ENCODE assay signal across 20 cellular contexts in the genomic region with DNA sequence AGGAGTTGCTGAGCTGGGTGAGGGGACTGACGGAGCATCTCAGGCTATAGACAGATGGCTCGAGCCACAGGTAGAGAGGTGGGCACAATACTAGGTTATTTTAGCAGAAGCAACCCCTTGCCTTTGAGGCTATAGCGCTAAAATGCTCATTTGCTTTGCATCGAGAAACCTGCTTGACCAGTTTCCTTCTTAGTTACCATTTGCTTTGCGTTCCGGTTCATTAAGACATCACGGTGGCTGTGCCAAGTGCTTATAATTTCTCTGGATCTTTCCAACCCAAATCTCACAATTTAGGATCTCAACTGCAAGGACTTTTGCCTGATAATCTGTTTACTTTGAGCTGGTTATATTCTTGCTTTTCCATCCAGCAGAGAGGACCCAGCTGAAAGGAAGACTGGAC.
DNase-seq lines count a peak whose midpoint lies in the region; ATAC-seq and TF ChIP-seq lines count a peak whose summit lies in the region.
"Had no signal": no experiment of that assay in that cellular context is flagged by ENCODE, and none has a peak within 500 bp of the region (broad histone marks: within the 10 kb centered on the region; RNA-seq: fewer than 3 reads in every experiment).

No MANE protein-coding gene starts in this region.

- ATAC-seq in HG02870 (IDR thresholded peaks at IDR 0.05; ENCODE audit: unreplicated experiment) (no peak), HG03442 (IDR thresholded peaks at IDR 0.05; ENCODE audit: unreplicated experiment) (no peak), HG03108 (IDR thresholded peaks at IDR 0.05; ENCODE audit: unreplicated experiment) (no peak)
- ATAC-seq: activated naive CD8-positive, alpha-beta T cell treated with anti-CD3 and anti-CD28 coated beads, Interleukin-2, amount 50 U/mL, for 24 hours; psoas muscle; stimulated activated effector memory CD8-positive, alpha-beta T cell treated with anti-CD3 and anti-CD28 coated beads, Interleukin-12 subunit alpha, Interleukin-12 subunit beta, amount 100 ng/mL, for 72 hours had no signal

- peak overlapping the region; percentile 71 for H3K27ac ChIP-seq in C4-2B
- H3K27ac ChIP-seq: psoas muscle, uterus had no signal

- DNase-seq in DMS79 treated with DMSO at 0.1 percent for 48 hours (lab: John Stamatoyannopoulos, UW) (peak; percentile 73), NCI-H510A treated with DMSO at 0.1 percent for 48 hours (lab: John Stamatoyannopoulos, UW) (peak; percentile 48), epithelial cell of esophagus (ENCODE audit: low read depth) (peak; percentile 48)
- no peak for DNase-seq in activated CD8-positive, alpha-beta memory T cell treated with anti-CD3 and anti-CD28 coated beads, Interleukin-2, amount 50 U/mL, for 48 hours
- DNase-seq: activated CD8-positive, alpha-beta memory T cell treated with anti-CD3 and anti-CD28 coated beads, Interleukin-2, amount 50 U/mL, for 4 hours; activated effector memory CD4-positive, alpha-beta T cell treated with anti-CD3 and anti-CD28 coated beads, Interleukin-2, amount 50 U/mL, for 16 hours; activated naive CD8-positive, alpha-beta T cell treated with anti-CD3 and anti-CD28 coated beads, Interleukin-2, amount 50 U/mL, for 24 hours; DND-41; effector CD4-positive, alpha-beta T cell; NCI-H226; psoas muscle; stimulated activated CD4-positive, alpha-beta T cell treated with anti-CD3 and anti-CD28 coated beads, Interleukin-2, amount 100 ng/mL, for 24 hours; T-helper 2 cell; uterus had no signal

- no peak for TF ChIP-seq CTCF in C4-2B (conservative IDR thresholded peaks at IDR 0.05)
- no peak for TF ChIP-seq CTCF in epithelial cell of esophagus (IDR thresholded peaks at IDR 0.05; ENCODE audit: insufficient read depth, low read depth, low read length, missing control alignments)

- no peak overlapping the region for H3K4me3 ChIP-seq in epithelial cell of esophagus (ENCODE audit: low read length)
- H3K4me3 ChIP-seq: lung, psoas muscle, uterus had no signal
